21 cellular contexts compared by ENCODE assay signal in the genomic region with DNA sequence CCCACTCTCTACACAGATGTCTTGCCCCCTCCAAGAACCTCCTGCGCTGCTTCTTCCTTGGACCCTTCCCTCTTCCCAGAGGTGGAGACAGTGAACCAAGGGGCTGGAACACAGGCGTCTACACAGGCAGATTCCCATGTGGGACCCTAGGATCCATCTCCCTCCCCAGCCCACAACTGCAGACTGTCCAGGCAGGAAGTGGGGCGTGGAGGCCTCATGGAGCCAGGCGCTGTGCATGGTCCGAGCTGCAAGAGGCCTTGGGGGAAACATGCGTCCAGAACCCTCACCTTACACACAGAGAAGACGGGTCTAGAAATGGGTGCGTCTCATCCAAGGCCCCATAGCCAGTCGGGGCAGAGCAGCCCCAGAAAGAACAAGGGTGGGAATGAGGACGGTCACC.
DNase-seq lines count a peak whose midpoint lies in the region; ATAC-seq, FAIRE-seq and TF ChIP-seq lines count a peak whose summit lies in the region.
"Had no signal": no experiment of that assay in that cellular context is flagged by ENCODE, and none has a peak within 500 bp of the region (broad histone marks: within the 10 kb centered on the region; RNA-seq: fewer than 3 reads in every experiment).

No MANE protein-coding gene starts in this region.

- ATAC-seq in HepG2 = no peak

- H3K27me3 ChIP-seq in liver (ENCODE audit: control insufficient read depth in 4 of 4, insufficient read depth in 4 of 4, low read length in 3 of 4) (no peaks in the 10 kb centered on the region), HepG2 (ENCODE audit: control insufficient read depth in 1 of 2, insufficient read depth in 2 of 2, low read length in 2 of 2) (no peaks in the 10 kb centered on the region), tibial artery (no peaks in the 10 kb centered on the region)
- H3K27me3 ChIP-seq: uterus had no signal

- no peak overlapping the region for H2AFZ ChIP-seq in HepG2 (ENCODE audit: low read length)
- H2AFZ ChIP-seq: GM23338 had no signal

- H3K36me3 Mint-ChIP-seq in brain (peaks cover 9% of the 10 kb centered on the region), mesothelial cell of epicardium (no peaks in the 10 kb centered on the region)
- H3K36me3 Mint-ChIP-seq: naive B cell had no signal

- H3K4me1 ChIP-seq in liver (ENCODE audit: control insufficient read depth in 4 of 4, insufficient read depth in 4 of 4, low read length in 3 of 4) (peaks cover 12 to 60% (median 44%) of the 10 kb centered on the region in 4 donors), HepG2 (ENCODE audit: insufficient read depth, low read length) (peaks cover 27% of the 10 kb centered on the region), urinary bladder (ENCODE audit: insufficient read depth) (no peaks in the 10 kb centered on the region), tibial artery (peaks cover 0 to 11% (median 0%) of the 10 kb centered on the region in 4 donors)
- H3K4me1 ChIP-seq: uterus had no signal

- POLR2A ChIA-PET in HepG2 (lab: Yijun Ruan, JAX) = no interaction called here

- no peak for DNase-seq in HepG2 (ENCODE audit: low spot score)
- DNase-seq in mesothelial cell of epicardium (ENCODE audit: low spot score in 2 of 2, unreplicated experiment in 2 of 2) = no peak
- no peak for DNase-seq in tibial artery
- DNase-seq in activated CD8-positive, alpha-beta memory T cell treated with anti-CD3 and anti-CD28 coated beads for 24 hours = no peak
- DNase-seq in NCI-H1105 treated with DMSO at 0.1 percent for 48 hours (lab: John Stamatoyannopoulos, UW) = no peak
- DNase-seq: activated CD4-positive, alpha-beta T cell treated with anti-CD3 and anti-CD28 coated beads for 48 hours; activated CD8-positive, alpha-beta memory T cell treated with anti-CD3 and anti-CD28 coated beads, Interleukin-2, amount 50 U/mL, for 4 hours; activated effector memory CD4-positive, alpha-beta T cell treated with Interleukin-2 at 50 U/mL for 16 hours; head of caudate nucleus; naive B cell; NCI-H1417 treated with DMSO at 0.1 percent for 48 hours; NCI-H748 treated with DMSO at 0.1 percent for 48 hours; OCI-M1; stimulated activated CD4-positive, alpha-beta T cell treated with anti-CD3 and anti-CD28 coated beads, Interleukin-4, amount 100 ng/mL, for 24 hours; uterus had no signal

- H3K4me3 Mint-ChIP-seq in brain (no peak overlapping the region), mesothelial cell of epicardium (peak overlapping the region; percentile 41)
- H3K4me3 Mint-ChIP-seq: GM23338, naive B cell had no signal

- peaks cover 0 to 3% (median 0%) of the 10 kb centered on the region in 5 experiments for H3K9me3 Mint-ChIP-seq in brain
- no peaks in the 10 kb centered on the region for H3K9me3 Mint-ChIP-seq in mesothelial cell of epicardium
- H3K9me3 Mint-ChIP-seq: GM23338, naive B cell had no signal

- TF ChIP-seq RAD21 in liver (IDR thresholded peaks at IDR 0.05) (no peak), HepG2 (CRISPR knock-in tag; IDR thresholded peaks at IDR 0.05) (no peak)

- in situ Hi-C loops in HepG2 (cut with HindIII; ENCODE audit: extremely low pct_ligation_motif_present, low pct_unique_long_range_greater_than_20kb) = no loop called here

- H3K4me1 Mint-ChIP-seq in brain = peaks cover 85% of the 10 kb centered on the region
- peaks cover 72% of the 10 kb centered on the region for H3K4me1 Mint-ChIP-seq in mesothelial cell of epicardium

- H3K36me3 ChIP-seq in liver (ENCODE audit: control insufficient read depth in 4 of 4, insufficient read depth in 3 of 4, low read depth in 1 of 4, low read length in 3 of 4) (peaks cover 0 to 2% (median 0%) of the 10 kb centered on the region in 4 donors), HepG2 (replicated peaks in 1 of 2; ENCODE audit: control insufficient read depth in 1 of 2, insufficient read depth in 2 of 2, low read length in 2 of 2) (peaks cover 1 to 19% of the 10 kb centered on the region in 2 experiments; a peak in 3 of 5 replicates), urinary bladder (ENCODE audit: insufficient read depth) (no peaks in the 10 kb centered on the region), tibial artery (no peaks in the 10 kb centered on the region)
- H3K36me3 ChIP-seq: uterus had no signal

- H3K27ac ChIP-seq in liver (ENCODE audit: low read depth in 1 of 2, low read length in 2 of 2) (peak overlapping the region; percentile 10 to 15), HepG2 (ENCODE audit: extremely low read length, insufficient read depth, low read length) (no peak overlapping the region), urinary bladder (ENCODE audit: low read depth) (peak overlapping the region; percentile 26), tibial artery (no peak overlapping the region)
- H3K27ac ChIP-seq: uterus had no signal

- no peak for TF ChIP-seq POLR2A in HepG2 (IDR thresholded peaks at IDR 0.05; ENCODE audit: insufficient read depth in 1 of 2, low read depth in 2 of 2, low read length in 2 of 2)

- H3K4me3 ChIP-seq in liver (ENCODE audit: low read depth in 1 of 3, low read length in 3 of 3) (no peak overlapping the region), HepG2 (replicated peaks in 1 of 3; ENCODE audit: insufficient read depth in 1 of 3, low read depth in 2 of 3, low read length in 3 of 3) (no peak overlapping the region), urinary bladder (ENCODE audit: low read depth, low read length) (no peak overlapping the region), tibial artery (no peak overlapping the region)
- H3K4me3 ChIP-seq: GM23338, lung, uterus had no signal

- no peak overlapping the region for H3K9ac ChIP-seq in liver (ENCODE audit: low read depth in 1 of 2, low read length in 2 of 2)
- no peak overlapping the region for H3K9ac ChIP-seq in HepG2 (ENCODE audit: insufficient read depth, low read depth, low read length)

- H3K9me3 ChIP-seq in liver (ENCODE audit: control insufficient read depth in 4 of 4, low read length in 3 of 4) (no peaks in the 10 kb centered on the region), HepG2 (ENCODE audit: low read length) (no peaks in the 10 kb centered on the region), tibial artery (no peaks in the 10 kb centered on the region)
- H3K9me3 ChIP-seq: uterus had no signal

- intact Hi-C loops in HepG2 (cut with micrococcal nuclease; ENCODE audit: unreplicated experiment) (no loop called here), tibial artery (cut with DNase I; ENCODE audit: low total_unique reads) (no loop called here)

- H3K4me2 ChIP-seq in HepG2 (ENCODE audit: low read depth, low read length) = no peak overlapping the region
- H3K4me2 ChIP-seq: GM23338 had no signal

- no peak for TF ChIP-seq CTCF in liver (IDR thresholded peaks at IDR 0.05; ENCODE audit: low read depth, low read length, missing input control)
- TF ChIP-seq CTCF in HepG2 (CRISPR knock-in tag; IDR thresholded peaks at IDR 0.05) = no peak
- no peak for TF ChIP-seq CTCF in brain (conservative IDR thresholded peaks at IDR 0.05)
- no peak for TF ChIP-seq CTCF in mesothelial cell of epicardium (IDR thresholded peaks at IDR 0.05; ENCODE audit: unreplicated experiment)
- TF ChIP-seq CTCF in tibial artery (IDR thresholded peaks at IDR 0.05) = no peak

- WGBS in liver = 95% methylated on average over 10 of the region's 10 CpGs
- WGBS in HepG2 (ENCODE audit: low lambda C conversion rate) = 97% methylated on average over 9 of the region's 10 CpGs
- WGBS in urinary bladder = 88% methylated on average over 10 of the region's 10 CpGs

- TF ChIP-seq EP300 in HepG2 (IDR thresholded peaks at IDR 0.05; ENCODE audit: low read depth in 2 of 2, low read length in 2 of 2) (no peak), HepG2 (CRISPR knock-in tag; IDR thresholded peaks at IDR 0.05; ENCODE audit: borderline replicate concordance) (no peak)

- H4K20me1 ChIP-seq in HepG2 (ENCODE audit: insufficient read depth, low read length) = peaks cover 54% of the 10 kb centered on the region; the same call in 1 of the 2 replicates

- CTCF ChIA-PET in HepG2 (lab: Yijun Ruan, JAX; ENCODE audit: low intra/inter-chr PET ratio, low total read pairs) = no interaction called here

- FAIRE-seq in HepG2 (lab: Jason Lieb, UNC) = no peak
- FAIRE-seq: G401.6 had no signal

- peaks cover 77% of the 10 kb centered on the region for H3K79me2 ChIP-seq in HepG2 (ENCODE audit: insufficient read depth, low read length)

- H3K27me3 Mint-ChIP-seq in brain = peaks cover 3% of the 10 kb centered on the region
- H3K27me3 Mint-ChIP-seq in mesothelial cell of epicardium (ENCODE audit: low read depth) = no peaks in the 10 kb centered on the region
- H3K27me3 Mint-ChIP-seq: naive B cell had no signal

- BruUV-seq in HepG2 (replicated peaks; lab: Mats Ljungman, UMichigan) = no TSS peak

- H3K27ac Mint-ChIP-seq in brain (peak overlapping the region; percentile 78 to 96 (median 91)), mesothelial cell of epicardium (peak overlapping the region; percentile 99)
- H3K27ac Mint-ChIP-seq: GM23338 had no signal

TF ChIP-seq in liver, 16 proteins besides CTCF, POLR2A, EP300 and RAD21 (continues in another document):
- TF ChIP-seq GABPA (IDR thresholded peaks at IDR 0.05 in 1 of 2, conservative IDR thresholded peaks at IDR 0.05 in 1 of 2) = no peak
- no peak for TF ChIP-seq SP1 (IDR thresholded peaks at IDR 0.05)

TF ChIP-seq in HepG2, 621 proteins besides CTCF, POLR2A, EP300 and RAD21 (continues in another document):
- no peak for TF ChIP-seq HNRNPLL (IDR thresholded peaks at IDR 0.05; ENCODE audit: low read depth, low read length, poor library complexity, severe bottlenecking)
- no peak for TF ChIP-seq SRSF9 (IDR thresholded peaks at IDR 0.05; ENCODE audit: borderline replicate concordance, insufficient read depth, low read depth, low read length, poor library complexity, severe bottlenecking)

Comparison
In these comparisons a context has a peak if more than half of its experiments do, and no peak if none do; other contexts are left out.
1. H3K27ac ChIP-seq: peak in liver (2 of 2) and urinary bladder (single experiment); none in HepG2 (single experiment) and tibial artery (0 of 2).